In genomic region chr6:167127785-167128531, GRCh38 we compare ENCODE assay signal across 25 cellular contexts. TPM values are rescaled to one million over a fixed set of nuclear protein-coding genes. Genes with fewer than 3 reads are reported as not detected.
DNase-seq lines count a peak whose midpoint lies in the region; ATAC-seq, FAIRE-seq and TF ChIP-seq lines count a peak whose summit lies in the region.
"Had no signal": no experiment of that assay in that cellular context is flagged by ENCODE, and none has a peak within 500 bp of the region (broad histone marks: within the 10 kb centered on the region; RNA-seq: fewer than 3 reads in every experiment).

No MANE protein-coding gene starts in this region.

- H3K27me3 ChIP-seq in K562 (ENCODE audit: control insufficient read depth in 2 of 2, insufficient read depth in 2 of 2, low read length in 2 of 2): peaks cover 18 to 34% of the 10 kb centered on the region in 2 experiments
- H3K27me3 ChIP-seq: BLaER1 treated with 17β-estradiol and CSF1 and Interleukin-3, amounts not matched to agents 10 nM and 100 nM; colonic mucosa had no signal

- no peak for TF ChIP-seq EP300 in K562 (IDR thresholded peaks at IDR 0.05; ENCODE audit: low read length)

- TF ChIP-seq POLR2A in K562 (conservative IDR thresholded peaks at IDR 0.05): no peak

- no peaks in the 10 kb centered on the region for H3K79me2 ChIP-seq in K562 (ENCODE audit: control insufficient read depth, insufficient read depth, low read length)

- H3K9ac ChIP-seq in K562 (ENCODE audit: insufficient read depth in 1 of 2, low read depth in 2 of 2, low read length in 2 of 2): no peak overlapping the region

- intact Hi-C loops in K562 (cut with micrococcal nuclease): no loop called here

- POLR2A ChIA-PET in K562 (lab: Yijun Ruan, JAX): no interaction called here

- no peaks in the 10 kb centered on the region for H3K9me1 ChIP-seq in K562 (ENCODE audit: control insufficient read depth, insufficient read depth, low read length)

- peak in 1 of 2 experiments; percentile 26; a peak in 1 of 4 replicates for TF ChIP-seq RAD21 in K562 (CRISPR knock-in tag; conservative IDR thresholded peaks at IDR 0.05 in 1 of 2, IDR thresholded peaks at IDR 0.05 in 1 of 2)

- no TSS peak for BruUV-seq in K562 (replicated peaks; lab: Mats Ljungman, UMichigan)

- H3K4me1 ChIP-seq in K562 (replicated peaks in 1 of 2; ENCODE audit: control insufficient read depth in 2 of 2, insufficient read depth in 2 of 2, low read length in 2 of 2): no peaks in the 10 kb centered on the region

- FAIRE-seq in K562 (lab: Jason Lieb, UNC): no peak
- FAIRE-seq: endothelial cell of umbilical vein had no signal

- H3K4me2 ChIP-seq in K562 (ENCODE audit: insufficient read depth, low read length): no peak overlapping the region

- H3K27ac ChIP-seq in K562 (ENCODE audit: extremely low read depth, low read depth, low read length): no peak overlapping the region
- H3K27ac ChIP-seq: colonic mucosa, RWPE1 had no signal

- DNase-seq in ACHN: peak; percentile 73
- no peak for DNase-seq in K562 (ENCODE audit: extremely low read depth in 1 of 4, low spot score in 3 of 4)
- DNase-seq in T-helper 1 cell: no peak
- no peak for DNase-seq in NCI-H2107 (lab: John Stamatoyannopoulos, UW)
- DNase-seq in superior temporal gyrus (ENCODE audit: extremely low spot score): no peak
- no peak for DNase-seq in stimulated activated CD4-positive, alpha-beta T cell treated with anti-CD3 and anti-CD28 coated beads, Interleukin-4, amount 100 ng/mL, for 4 hours
- DNase-seq: activated CD4-positive, alpha-beta T cell treated with anti-CD3 and anti-CD28 coated beads, Interleukin-2, amount 50 U/mL, for 1 hour; activated T-cell treated with anti-CD3 and anti-CD28 coated beads, Interleukin-2, amount 50 U/mL, for 1 hour; colonic mucosa; DMS79; foreskin fibroblast; Karpas-422; mucosa of descending colon; NCI-H1105 treated with DMSO at 0.1 percent for 48 hours; NCI-H2171; right cardiac atrium had no signal

- no peak overlapping the region for H2AFZ ChIP-seq in K562 (ENCODE audit: low read depth, low read length)

- no peaks in the 10 kb centered on the region for H3K9me3 ChIP-seq in K562 (replicated peaks; ENCODE audit: control insufficient read depth, insufficient read depth, low read depth, low read length)
- H3K9me3 ChIP-seq: colonic mucosa, mucosa of descending colon had no signal

- WGBS in K562 (ENCODE audit: insufficient coverage, low coverage, missing lambda C conversion rate): 2% methylated on average over 14 of the region's 14 CpGs

- CTCF ChIA-PET in K562 (lab: Yijun Ruan, JAX; ENCODE audit: low intra/inter-chr PET ratio): no interaction called here

- peak; percentile 35 for ATAC-seq in GM19043 (IDR thresholded peaks at IDR 0.05; ENCODE audit: low read depth, unreplicated experiment)
- ATAC-seq in HG02981 (IDR thresholded peaks at IDR 0.05; ENCODE audit: unreplicated experiment): peak; percentile 48
- ATAC-seq in K562: no peak
- ATAC-seq: left lobe of liver, mucosa of descending colon, right cardiac atrium had no signal

- in situ Hi-C loops in ACHN (cut with HindIII; ENCODE audit: low pct_ligation_motif_present, low pct_unique_long_range_greater_than_20kb, low sequenced_read_pairs): no loop called here
- in situ Hi-C loops in K562 (cut with MboI): no loop called here

- no peak overlapping the region for H3K4me3 ChIP-seq in K562
- H3K4me3 ChIP-seq: BLaER1 treated with 17β-estradiol and CSF1 and Interleukin-3, amounts not matched to agents 10 nM and 100 nM; colonic mucosa; mucosa of descending colon had no signal

- H3K36me3 ChIP-seq in K562 (ENCODE audit: control insufficient read depth, insufficient read depth, low read length): no peaks in the 10 kb centered on the region
- H3K36me3 ChIP-seq: BLaER1 treated with 17β-estradiol and CSF1 and Interleukin-3, amounts not matched to agents 10 nM and 100 nM; colonic mucosa had no signal

- 0 out of 2 replicates have a peak, but pooled peaks cover 2% of the 10 kb centered on the region for H4K20me1 ChIP-seq in K562 (replicated peaks; ENCODE audit: control insufficient read depth, insufficient read depth, low read length)
- H4K20me1 ChIP-seq: BLaER1 treated with 17β-estradiol and CSF1 and Interleukin-3, amounts not matched to agents 10 nM and 100 nM had no signal

- TF ChIP-seq CTCF in K562 (IDR thresholded peaks at IDR 0.05 in 2 of 3, conservative IDR thresholded peaks at IDR 0.05 in 1 of 3; ENCODE audit: insufficient read depth in 2 of 3, low read depth in 1 of 3, low read length in 3 of 3): peak in 2 of 3 experiments; percentile 16 to 28; a peak in 2 of 6 replicates

TF ChIP-seq in K562, 482 proteins besides CTCF, POLR2A, EP300 and RAD21 (continues in another document):
- TF ChIP-seq GABPB2 (CRISPR knock-in tag; conservative IDR thresholded peaks at IDR 0.05) (no peak), HNRNPLL (IDR thresholded peaks at IDR 0.05; ENCODE audit: low read depth, low read length, poor library complexity, severe bottlenecking) (no peak), LEF1 (IDR thresholded peaks at IDR 0.05) (no peak), FOXP4 (CRISPR knock-in tag; IDR thresholded peaks at IDR 0.05; ENCODE audit: borderline replicate concordance) (no peak), ADNP (tag; IDR thresholded peaks at IDR 0.05) (no peak), TCF7L2 (IDR thresholded peaks at IDR 0.05; ENCODE audit: low read depth, low read length) (no peak), SMAD1 (IDR thresholded peaks at IDR 0.05; ENCODE audit: low read depth, low read length, partially characterized antibody) (no peak)

RNA-seq across cellular contexts. Expression of gene CCR6, which starts 5.1 kb away (rescaled TPM):
- not detected in 2 replicates for total RNA-seq in K562 (2011; cell fraction: chromatin; rRNA removed; ENCODE audit: low replicate concordance)
- not detected in 2 replicates for total RNA-seq in K562 (2011; cell fraction: nucleolus; rRNA removed)
- total RNA-seq in K562 (2011; cell fraction: nucleoplasm; rRNA removed): not detected in 2 replicates
- total RNA-seq in K562 (2014; rRNA removed) (not detected in 2 replicates), K562 (2014; rRNA removed; fragmentation: Illumina TruSeq; extraction: Trizol) (not detected in 2 replicates), K562 (2015; rRNA removed; fragmentation: Illumina TruSeq; extraction: Trizol) (not detected in 2 replicates), K562 (2021) (not detected in 2 replicates)
- polyA plus RNA-seq in K562 (2011; rRNA removed) (not detected in 2 replicates), K562 (2014; fragmentation: Illumina TruSeq; extraction: Trizol) (not detected in 2 replicates), K562 (2014; fragmentation: Nextera tagmentation; extraction: Ambion mirVana) (not detected), K562 (2014; rRNA removed) (not detected in 2 replicates)
- polyA plus RNA-seq in K562 (2011; cell fraction: cytosol; rRNA removed): 0.09 TPM in 1 of 2 replicates, not detected in the other
- polyA plus RNA-seq in K562 (2011; cell fraction: nucleus; rRNA removed): not detected in 2 replicates
- polyA plus RNA-seq in K562 (2012): not detected in 2 replicates
- polyA minus RNA-seq in K562 (2011; rRNA and poly(A)+ RNA removed): not detected in 2 replicates
- polyA minus RNA-seq in K562 (2011; cell fraction: cytosol; rRNA and poly(A)+ RNA removed): not detected in 2 replicates
- not detected in 2 replicates for polyA minus RNA-seq in K562 (2011; cell fraction: nucleus; rRNA and poly(A)+ RNA removed)
- total RNA-seq: A172, endothelial cell of umbilical vein, left lobe of liver, right cardiac atrium, urinary bladder had no signal
- polyA plus RNA-seq: endothelial cell of umbilical vein, right cardiac atrium had no signal

RNA-seq across cellular contexts. Expression of gene GPR31, which starts 29.8 kb away (rescaled TPM):
- total RNA-seq in K562 (2011; cell fraction: chromatin; rRNA removed; ENCODE audit: low replicate concordance): not detected in 2 replicates
- not detected in 2 replicates for total RNA-seq in K562 (2011; cell fraction: nucleolus; rRNA removed)
- not detected in 2 replicates for total RNA-seq in K562 (2011; cell fraction: nucleoplasm; rRNA removed)
- total RNA-seq in K562 (2014; rRNA removed) (not detected in 2 replicates), K562 (2014; rRNA removed; fragmentation: Illumina TruSeq; extraction: Trizol) (not detected in 2 replicates), K562 (2015; rRNA removed; fragmentation: Illumina TruSeq; extraction: Trizol) (not detected in 2 replicates), K562 (2021) (not detected in 2 replicates)
- polyA plus RNA-seq in K562 (2011; rRNA removed) (not detected in 2 replicates), K562 (2014; fragmentation: Illumina TruSeq; extraction: Trizol) (not detected in 2 replicates), K562 (2014; fragmentation: Nextera tagmentation; extraction: Ambion mirVana) (not detected), K562 (2014; rRNA removed) (not detected in 2 replicates)
- polyA plus RNA-seq in K562 (2011; cell fraction: cytosol; rRNA removed): not detected in 2 replicates
- polyA plus RNA-seq in K562 (2011; cell fraction: nucleus; rRNA removed): not detected in 2 replicates
- 0.04 TPM in 1 of 2 replicates, not detected in the other for polyA plus RNA-seq in K562 (2012)
- polyA minus RNA-seq in K562 (2011; rRNA and poly(A)+ RNA removed): not detected in 2 replicates
- polyA minus RNA-seq in K562 (2011; cell fraction: cytosol; rRNA and poly(A)+ RNA removed): not detected in 2 replicates
- polyA minus RNA-seq in K562 (2011; cell fraction: nucleus; rRNA and poly(A)+ RNA removed): not detected in 2 replicates
- total RNA-seq: A172, colonic mucosa, endothelial cell of umbilical vein, left lobe of liver, mucosa of descending colon, omental fat pad, right cardiac atrium, urinary bladder had no signal
- polyA plus RNA-seq: endothelial cell of umbilical vein, right cardiac atrium, urinary bladder had no signal
